Comparison of ENCODE assay signal across 9 cellular contexts in the genomic region with DNA sequence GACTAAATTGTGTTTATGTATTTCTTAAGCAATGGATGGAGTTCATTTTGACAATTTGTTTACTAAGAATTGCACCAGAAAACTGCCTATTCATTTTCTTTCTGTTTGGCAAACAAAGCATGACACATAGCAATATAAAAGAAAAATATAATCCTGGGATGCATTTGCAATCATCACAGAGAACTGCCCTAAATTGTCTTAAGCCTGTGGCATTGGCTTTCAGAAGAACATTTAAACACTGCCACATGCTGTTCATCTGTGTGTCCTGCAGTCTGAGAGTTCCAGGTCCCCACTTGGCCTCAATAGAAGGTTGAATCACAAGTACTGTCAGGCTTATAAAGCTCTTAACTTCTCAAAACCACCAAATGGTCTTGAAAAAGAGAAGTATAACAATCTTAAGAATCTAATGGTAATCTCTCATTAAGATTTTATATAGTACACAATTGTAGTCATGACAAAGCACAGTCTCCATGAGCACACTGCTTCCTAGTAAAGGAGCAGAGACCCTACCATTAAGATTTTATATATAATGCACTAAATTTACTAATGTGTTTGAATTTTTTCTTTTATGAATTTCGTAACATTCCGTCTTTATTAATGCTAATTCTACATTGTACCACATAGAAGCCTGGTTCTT. TPM values are rescaled to one million over a fixed set of nuclear protein-coding genes. Genes with fewer than 3 reads are reported as not detected.
DNase-seq lines count a peak whose midpoint lies in the region; ATAC-seq, FAIRE-seq and TF ChIP-seq lines count a peak whose summit lies in the region.
"Had no signal": no experiment of that assay in that cellular context is flagged by ENCODE, and none has a peak within 500 bp of the region (broad histone marks: within the 10 kb centered on the region; RNA-seq: fewer than 3 reads in every experiment).

No MANE protein-coding gene starts in this region.

- H3K27me3 Mint-ChIP-seq in T-cell = no peaks in the 10 kb centered on the region

- H3K9me1 ChIP-seq in keratinocyte (ENCODE audit: control insufficient read depth, extremely low read depth, insufficient read depth, low read length) = no peaks in the 10 kb centered on the region

- H3K4me3 Mint-ChIP-seq in T-cell = no peak overlapping the region

- peak; percentile 68 to 88 (median 83) for TF ChIP-seq CTCF in keratinocyte (optimal IDR thresholded peaks at IDR 0.05 in 1 of 3, IDR thresholded peaks at IDR 0.05 in 1 of 3, conservative IDR thresholded peaks at IDR 0.05 in 1 of 3; ENCODE audit: extremely low read depth in 1 of 3, insufficient read depth in 2 of 3, low read length in 3 of 3)

- peaks cover 4% of the 10 kb centered on the region for H3K36me3 Mint-ChIP-seq in T-cell

- H3K27ac ChIP-seq in keratinocyte (ENCODE audit: control insufficient read depth, insufficient read depth, low read length) = no peak overlapping the region
- H3K27ac ChIP-seq: BLaER1 had no signal

- no peaks in the 10 kb centered on the region for H3K36me3 ChIP-seq in keratinocyte (ENCODE audit: control insufficient read depth in 2 of 2, extremely low read depth in 1 of 2, insufficient read depth in 2 of 2, low read length in 2 of 2)
- H3K36me3 ChIP-seq: BLaER1 had no signal

- H3K4me2 ChIP-seq in keratinocyte (ENCODE audit: control insufficient read depth, extremely low read depth, insufficient read depth, low read depth, low read length) = no peak overlapping the region
- H3K4me2 ChIP-seq: BLaER1 had no signal

- no peaks in the 10 kb centered on the region for H3K79me2 ChIP-seq in keratinocyte (ENCODE audit: control insufficient read depth, insufficient read depth, low read length)

- DNase-seq in NCI-H1417 (lab: John Stamatoyannopoulos, UW) = peak; percentile 23 to 69 (median 54)
- DNase-seq in NCI-H1417 treated with DMSO at 0.1 percent for 48 hours (lab: John Stamatoyannopoulos, UW) = no peak
- DNase-seq in H4 (ENCODE audit: low spot score) = peak; percentile 66
- peak; percentile 75 for DNase-seq in M059J (ENCODE audit: low read depth)
- peak in 29 of 34 experiments; percentile 2 to 42 (median 17) for DNase-seq in T-cell
- DNase-seq in central memory CD4-positive, alpha-beta T cell = peak; percentile 40
- DNase-seq in keratinocyte (ENCODE audit: low read depth, low spot score) = peak; percentile 4
- DNase-seq in stimulated activated CD4-positive, alpha-beta T cell treated with anti-CD3 and anti-CD28 coated beads, Interleukin-4, amount 100 ng/mL, for 1 hour = peak; percentile 3

- peak; percentile 72 to 85 (median 78) for ATAC-seq in T-cell (replicated peaks in 1 of 4)

- CTCF ChIA-PET in T-cell (lab: Charles Lee) = interaction anchor here (0.9 to 2.4 kb wide), 8 partner anchors 467 to 896 kb away, joined by 3 to 8 read pairs (median 4); no protein-coding TSS in a partner anchor

- H3K27ac Mint-ChIP-seq in T-cell = no peak overlapping the region

- dilution Hi-C loops in keratinocyte (cut with MboI; ENCODE audit: extremely low pct_ligation_motif_present, low sequenced_read_pairs) = no loop called here

- no peaks in the 10 kb centered on the region for H3K27me3 ChIP-seq in keratinocyte (ENCODE audit: control insufficient read depth, extremely low read depth, insufficient read depth, low read length)
- H3K27me3 ChIP-seq: BLaER1 had no signal

- POLR2A ChIA-PET in T-cell (lab: Charles Lee) = no interaction called here

- no peaks in the 10 kb centered on the region for H3K4me1 Mint-ChIP-seq in T-cell

- no peaks in the 10 kb centered on the region for H3K9me3 ChIP-seq in keratinocyte (ENCODE audit: control insufficient read depth, low read depth, low read length)
- H3K9me3 ChIP-seq: BLaER1 had no signal

- H3K4me3 ChIP-seq in keratinocyte (ENCODE audit: control insufficient read depth in 2 of 3, extremely low read depth in 1 of 3, insufficient read depth in 2 of 3, low read depth in 1 of 3, low read length in 3 of 3) = no peak overlapping the region
- H3K4me3 ChIP-seq: BLaER1 had no signal

- H3K4me1 ChIP-seq in keratinocyte (ENCODE audit: control insufficient read depth, extremely low read depth, insufficient read depth, low read length) = no peaks in the 10 kb centered on the region
- H3K4me1 ChIP-seq: BLaER1 had no signal

- no peak overlapping the region for H3K9ac ChIP-seq in keratinocyte (ENCODE audit: control insufficient read depth, extremely low read depth, insufficient read depth, low read length)
- H3K9ac ChIP-seq: BLaER1 had no signal

- no peak overlapping the region for H2AFZ ChIP-seq in keratinocyte (ENCODE audit: control insufficient read depth, low read length)

- H4K20me1 ChIP-seq in keratinocyte (ENCODE audit: control insufficient read depth, extremely low read depth, insufficient read depth, low read length) = no peaks in the 10 kb centered on the region
- H4K20me1 ChIP-seq: BLaER1 had no signal

- no peaks in the 10 kb centered on the region for H3K9me3 Mint-ChIP-seq in T-cell

- peak; percentile 97 for FAIRE-seq in keratinocyte (lab: Jason Lieb, UNC)

RNA-seq across cellular contexts. Expression of gene RNLS, which starts 29.9 kb away (rescaled TPM):
- total RNA-seq in H4 (2014; rRNA removed; shearing (Covaris generic)) = 0.18 and 0.35 TPM in 2 replicates
- 22.5 and 22.8 TPM in 2 replicates for total RNA-seq in M059J (2014; rRNA removed; shearing (Covaris generic))
- 1 to 10 TPM; 1.8 to 4.5 (median 3.2) TPM for total RNA-seq in T-cell
- 6.8 to 10.5 TPM (median 7.1 TPM) in 3 replicates for polyA plus RNA-seq in keratinocyte
- polyA plus RNA-seq in keratinocyte (2011; ENCODE audit: low read depth) = 1.2 TPM
- polyA plus RNA-seq in keratinocyte (2011; cell fraction: cytosol; rRNA removed) = 10.3 and 12.2 TPM in 2 replicates
- 5.4 and 6.6 TPM in 2 replicates for polyA plus RNA-seq in keratinocyte (2011; cell fraction: nucleus; rRNA removed)
- 3.7 and 5.4 TPM in 2 replicates for polyA plus RNA-seq in keratinocyte (2012; ENCODE audit: low replicate concordance)
- 7.4 to 10.8 TPM (median 10.1 TPM) in 3 replicates for polyA minus RNA-seq in keratinocyte
- 5.0 TPM for polyA minus RNA-seq in keratinocyte (2011; cell fraction: cytosol; rRNA and poly(A)+ RNA removed)
- polyA minus RNA-seq in keratinocyte (2011; cell fraction: nucleus; rRNA and poly(A)+ RNA removed) = 5.8 and 11.2 TPM in 2 replicates

RNA-seq across cellular contexts. Expression of gene LIPJ, which starts 33.3 kb away (rescaled TPM):
- not detected in 2 replicates for total RNA-seq in H4 (2014; rRNA removed; shearing (Covaris generic))
- total RNA-seq in M059J (2014; rRNA removed; shearing (Covaris generic)) = not detected in 2 replicates
- total RNA-seq in T-cell = under 1 TPM in 3 of 5 donors, not detected in 2; 0.09 to 0.21 (median 0.16) TPM
- polyA plus RNA-seq in keratinocyte = 0.03 to 0.08 TPM in 2 of 3 replicates, not detected in the other
- not detected for polyA plus RNA-seq in keratinocyte (2011; ENCODE audit: low read depth)
- not detected in 2 replicates for polyA plus RNA-seq in keratinocyte (2011; cell fraction: cytosol; rRNA removed)
- polyA plus RNA-seq in keratinocyte (2011; cell fraction: nucleus; rRNA removed) = 0.05 TPM in 1 of 2 replicates, not detected in the other
- polyA plus RNA-seq in keratinocyte (2012; ENCODE audit: low replicate concordance) = not detected in 2 replicates
- not detected in 3 replicates for polyA minus RNA-seq in keratinocyte
- polyA minus RNA-seq in keratinocyte (2011; cell fraction: cytosol; rRNA and poly(A)+ RNA removed) = not detected
- not detected in 2 replicates for polyA minus RNA-seq in keratinocyte (2011; cell fraction: nucleus; rRNA and poly(A)+ RNA removed)
